In the genomic region with DNA sequence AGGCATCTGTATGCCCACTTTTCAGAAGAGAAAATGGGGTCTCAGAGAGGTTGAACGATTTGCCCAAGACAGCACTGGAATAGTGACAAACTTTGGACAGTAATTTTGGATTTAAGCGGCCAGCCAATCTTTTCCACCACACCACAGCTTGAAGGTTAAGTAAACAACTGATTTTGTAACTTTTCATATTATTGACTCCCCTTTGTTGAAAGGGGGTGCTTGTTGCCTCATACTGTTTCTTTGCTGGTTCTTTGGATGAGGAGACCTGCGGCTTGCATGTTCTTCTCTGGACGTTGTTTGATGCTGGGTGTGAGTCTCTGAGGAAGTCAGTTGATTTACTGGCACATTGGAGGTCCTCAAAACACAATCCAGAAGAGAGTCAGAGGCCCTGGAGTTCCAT, we compare ENCODE assay signal across 30 cellular contexts. TPM values are rescaled to one million over a fixed set of nuclear protein-coding genes. Genes with fewer than 3 reads are reported as not detected.
"Had no signal": no experiment of that assay in that cellular context is flagged by ENCODE, and none has a peak within 500 bp of the region (broad histone marks: within the 10 kb centered on the region; RNA-seq: fewer than 3 reads in every experiment).

No MANE protein-coding gene starts in this region.

- H3K9me3 Mint-ChIP-seq: stimulated activated effector memory CD8-positive, alpha-beta T cell treated with anti-CD3 and anti-CD28 coated beads, Interleukin-12 subunit alpha, Interleukin-12 subunit beta, amount 100 ng/mL, for 72 hours; stimulated activated naive CD8-positive, alpha-beta T cell treated with anti-CD3 and anti-CD28 coated beads, Interleukin-15, amount 100 ng/mL, for 72 hours; type B pancreatic cell had no signal

- H3K27ac Mint-ChIP-seq: stimulated activated effector memory CD8-positive, alpha-beta T cell treated with anti-CD3 and anti-CD28 coated beads, Interleukin-12 subunit alpha, Interleukin-12 subunit beta, amount 100 ng/mL, for 72 hours; stimulated activated memory B cell treated with anti-CD40 and anti-IgM and Interleukin-4, amounts not matched to agents 10 μg/mL and 1 μg/mL and 100 μg/mL, for 72 hours; stimulated activated naive B cell treated with anti-CD40 and anti-IgM and Interleukin-4, amounts not matched to agents 10 μg/mL and 1 μg/mL and 100 μg/mL, for 72 hours; stimulated activated naive CD8-positive, alpha-beta T cell treated with anti-CD3 and anti-CD28 coated beads, Interleukin-15, amount 100 ng/mL, for 72 hours; stimulated activated naive CD8-positive, alpha-beta T cell treated with anti-CD3 and anti-CD28 coated beads, Interleukin-15, Interleukin-2, amounts not matched to agents 100 ng/mL and 50 ng/mL, for 24 hours; type B pancreatic cell had no signal

- H3K27me3 ChIP-seq: testis, thyroid gland, tibial nerve, upper lobe of left lung, uterus, vagina had no signal

- H3K4me3 Mint-ChIP-seq: stimulated activated effector memory CD8-positive, alpha-beta T cell treated with anti-CD3 and anti-CD28 coated beads, Interleukin-12 subunit alpha, Interleukin-12 subunit beta, amount 100 ng/mL, for 72 hours; stimulated activated memory B cell treated with anti-CD40 and anti-IgM and Interleukin-4, amounts not matched to agents 10 μg/mL and 1 μg/mL and 100 μg/mL, for 72 hours; stimulated activated naive B cell treated with anti-CD40 and anti-IgM and Interleukin-4, amounts not matched to agents 10 μg/mL and 1 μg/mL and 100 μg/mL, for 72 hours; stimulated activated naive CD8-positive, alpha-beta T cell treated with anti-CD3 and anti-CD28 coated beads, Interleukin-15, amount 100 ng/mL, for 72 hours; stimulated activated naive CD8-positive, alpha-beta T cell treated with anti-CD3 and anti-CD28 coated beads, Interleukin-15, Interleukin-2, amounts not matched to agents 100 ng/mL and 50 ng/mL, for 24 hours; type B pancreatic cell had no signal

- H3K36me3 ChIP-seq: stomach, suprapubic skin, thoracic aorta, thyroid gland, tibial artery, tibial nerve, transverse colon, upper lobe of left lung, upper lobe of right lung, uterus, vagina had no signal

- H3K4me1 Mint-ChIP-seq: stimulated activated effector memory CD8-positive, alpha-beta T cell treated with anti-CD3 and anti-CD28 coated beads, Interleukin-12 subunit alpha, Interleukin-12 subunit beta, amount 100 ng/mL, for 72 hours; stimulated activated memory B cell treated with anti-CD40 and anti-IgM and Interleukin-4, amounts not matched to agents 10 μg/mL and 1 μg/mL and 100 μg/mL, for 72 hours; stimulated activated naive B cell treated with anti-CD40 and anti-IgM and Interleukin-4, amounts not matched to agents 10 μg/mL and 1 μg/mL and 100 μg/mL, for 72 hours; stimulated activated naive CD8-positive, alpha-beta T cell treated with anti-CD3 and anti-CD28 coated beads, Interleukin-15, amount 100 ng/mL, for 72 hours had no signal

- FAIRE-seq: urothelium cell line had no signal

- H3K27ac ChIP-seq: stomach, suprapubic skin, testis, thoracic aorta, thyroid gland, tibial artery, tibial nerve, transverse colon, upper lobe of left lung, upper lobe of right lung, uterus, vagina had no signal

- ATAC-seq: stimulated activated effector memory CD8-positive, alpha-beta T cell treated with anti-CD3 and anti-CD28 coated beads, Interleukin-12 subunit alpha, Interleukin-12 subunit beta, amount 100 ng/mL, for 72 hours; stimulated activated memory B cell treated with anti-CD40 and anti-IgM and Interleukin-4, amounts not matched to agents 10 μg/mL and 1 μg/mL and 100 μg/mL, for 72 hours; stimulated activated naive B cell treated with anti-CD40 and anti-IgM and Interleukin-4, amounts not matched to agents 10 μg/mL and 1 μg/mL and 100 μg/mL, for 72 hours; stimulated activated naive CD8-positive, alpha-beta T cell treated with anti-CD3 and anti-CD28 coated beads, Interleukin-15, amount 100 ng/mL, for 72 hours; stimulated activated naive CD8-positive, alpha-beta T cell treated with anti-CD3 and anti-CD28 coated beads, Interleukin-15, Interleukin-2, amounts not matched to agents 100 U/mL and 50 U/mL, for 24 hours; upper lobe of right lung had no signal

- H3K4me1 ChIP-seq: stomach, suprapubic skin, testis, thyroid gland, tibial artery, tibial nerve, transverse colon, upper lobe of left lung, upper lobe of right lung, uterus, vagina had no signal

- H3K36me3 Mint-ChIP-seq: stimulated activated effector memory CD8-positive, alpha-beta T cell treated with anti-CD3 and anti-CD28 coated beads, Interleukin-12 subunit alpha, Interleukin-12 subunit beta, amount 100 ng/mL, for 72 hours; stimulated activated memory B cell treated with anti-CD40 and anti-IgM and Interleukin-4, amounts not matched to agents 10 μg/mL and 1 μg/mL and 100 μg/mL, for 72 hours; stimulated activated naive B cell treated with anti-CD40 and anti-IgM and Interleukin-4, amounts not matched to agents 10 μg/mL and 1 μg/mL and 100 μg/mL, for 72 hours; type B pancreatic cell had no signal

- H3K4me3 ChIP-seq: stomach, suprapubic skin, testis, thoracic aorta, thyroid gland, tibial artery, tibial nerve, transverse colon, upper lobe of left lung, upper lobe of right lung, uterus, vagina had no signal

- H3K9me3 ChIP-seq: suprapubic skin, testis, thoracic aorta, thyroid gland, transverse colon, upper lobe of right lung, uterus, vagina had no signal

- DNase-seq: stimulated activated CD4-positive, alpha-beta T cell treated with anti-CD3 and anti-CD28 coated beads, Interleukin-2, amount 100 ng/mL, for 48 hours; stimulated activated CD4-positive, alpha-beta T cell treated with anti-CD3 and anti-CD28 coated beads, Interleukin-4, amount 100 ng/mL, for 1 hour; stimulated activated CD4-positive, alpha-beta T cell treated with anti-CD3 and anti-CD28 coated beads, Interleukin-4, amount 100 ng/mL, for 24 hours; stimulated activated CD4-positive, alpha-beta T cell treated with anti-CD3 and anti-CD28 coated beads, Interleukin-4, amount 100 ng/mL, for 4 hours; stimulated activated CD8-positive, alpha-beta memory T cell treated with anti-CD3 and anti-CD28 coated beads, Interleukin-4, amount 100 ng/mL, for 48 hours; stimulated activated naive B cell treated with anti-CD40 and anti-IgM and Interleukin-4, amounts not matched to agents 10 μg/mL and 1 μg/mL and 100 μg/mL, for 72 hours; stimulated activated naive CD4-positive, alpha-beta T cell; stimulated activated naive CD4-positive, alpha-beta T cell treated with Interleukin-2 at 50 U/mL for 16 hours; stimulated activated naive CD8-positive, alpha-beta T cell treated with anti-CD3 and anti-CD28 coated beads, Interleukin-15, amount 100 ng/mL, for 72 hours; stimulated activated naive CD8-positive, alpha-beta T cell treated with anti-CD3 and anti-CD28 coated beads, Interleukin-15, Interleukin-2, amounts not matched to agents 100 U/mL and 50 U/mL, for 24 hours; stomach; substantia nigra; testis; thyroid gland; tibial artery; transverse colon; trophoblast cell; upper lobe of left lung; upper lobe of right lung; uterus had no signal

RNA-seq across cellular contexts. Expression of gene GABBR2, which starts 11.7 kb away (rescaled TPM):
- total RNA-seq: subcutaneous adipose tissue, thoracic aorta, transverse colon, vagina had no signal
